9 cellular contexts compared by ENCODE assay signal in the genomic region with DNA sequence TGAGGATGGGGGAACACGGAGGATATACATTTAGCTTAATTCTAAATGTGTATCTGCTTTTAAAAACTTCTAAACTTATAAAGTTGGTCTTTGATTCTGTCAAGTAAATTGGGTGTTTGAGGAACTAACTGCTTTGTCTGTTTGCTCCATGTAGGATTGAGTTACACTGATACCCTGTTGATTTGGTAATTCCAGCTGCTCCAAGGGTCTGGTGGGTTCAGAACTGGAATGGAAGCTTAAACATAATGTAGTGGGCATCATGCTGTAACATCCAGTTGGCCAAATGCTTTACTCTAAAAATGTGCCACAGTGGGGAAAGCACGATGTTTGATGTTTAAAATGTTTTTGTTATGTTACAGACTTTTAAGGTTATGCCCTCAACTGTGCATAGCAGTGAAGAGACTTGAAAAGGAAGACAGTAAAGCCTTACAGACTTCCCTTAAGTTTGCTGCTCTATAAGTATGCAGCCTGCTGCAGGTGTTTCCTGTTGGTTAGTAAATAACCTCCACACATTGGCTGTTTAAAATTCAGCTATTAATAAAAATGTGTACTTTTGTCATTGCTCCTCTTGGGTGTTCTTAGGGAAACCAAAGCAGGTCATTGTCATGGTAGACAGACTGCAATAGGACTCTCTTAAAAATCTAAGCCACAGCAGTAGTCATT. TPM values are rescaled to one million over a fixed set of nuclear protein-coding genes. Genes with fewer than 3 reads are reported as not detected.
DNase-seq lines count a peak whose midpoint lies in the region; ATAC-seq and TF ChIP-seq lines count a peak whose summit lies in the region.
"Had no signal": no experiment of that assay in that cellular context is flagged by ENCODE, and none has a peak within 500 bp of the region (broad histone marks: within the 10 kb centered on the region; RNA-seq: fewer than 3 reads in every experiment).

No MANE protein-coding gene starts in this region.

- H3K36me3 Mint-ChIP-seq in CD4-positive, alpha-beta T cell (ENCODE audit: low read depth): peaks cover 51% of the 10 kb centered on the region

- POLR2A ChIA-PET in CD4-positive, alpha-beta T cell (lab: Charles Lee): interaction anchor here (0.6 to 2.9 kb wide), 5 partner anchors 9 to 30 kb away, joined by 3 to 17 read pairs (median 4); no protein-coding TSS in a partner anchor

- peaks cover 29% of the 10 kb centered on the region for H3K4me1 Mint-ChIP-seq in CD4-positive, alpha-beta T cell (ENCODE audit: low read depth)

- peak; percentile 47 for TF ChIP-seq POLR2A in GM19099 (IDR thresholded peaks at IDR 0.05; ENCODE audit: extremely low read depth, insufficient read length, low read depth)

- intact Hi-C loops in CD4-positive, alpha-beta T cell (cut with DNase I, micrococcal nuclease): no loop called here

- CTCF ChIA-PET in CD4-positive, alpha-beta T cell (lab: Charles Lee): interaction anchor here (1.0 to 1.5 kb wide), 2 partner anchors 20 to 56 kb away, joined by 3 to 4 read pairs; no protein-coding TSS in a partner anchor

- H3K4me3 Mint-ChIP-seq in CD4-positive, alpha-beta T cell: no peak overlapping the region
- H3K4me3 Mint-ChIP-seq: mesothelial cell of epicardium had no signal

- H3K27ac Mint-ChIP-seq in CD4-positive, alpha-beta T cell: peak overlapping the region; percentile 66
- H3K27ac Mint-ChIP-seq: mesothelial cell of epicardium had no signal

- H3K27me3 ChIP-seq in CD4-positive, alpha-beta T cell (ENCODE audit: control insufficient read depth, insufficient read depth, low read length): no peaks in the 10 kb centered on the region

- DNase-seq in CD4-positive, alpha-beta T cell: no peak
- peak; percentile 61 for DNase-seq in MV-4-11 (lab: John Stamatoyannopoulos, UW)
- DNase-seq in pons (ENCODE audit: low spot score): no peak
- DNase-seq in DMS 273 treated with DMSO at 0.1 percent for 48 hours (lab: John Stamatoyannopoulos, UW): no peak
- no peak for DNase-seq in NCI-H2107 (lab: John Stamatoyannopoulos, UW)
- DNase-seq in NCI-H2081 (lab: John Stamatoyannopoulos, UW): no peak

- ATAC-seq in CD4-positive, alpha-beta T cell (ENCODE audit: poor library complexity): peak; percentile 72
- peak; percentile 66 for ATAC-seq in HG02938 (IDR thresholded peaks at IDR 0.05; ENCODE audit: unreplicated experiment)

- H3K9me3 ChIP-seq in CD4-positive, alpha-beta T cell (ENCODE audit: control insufficient read depth, low read length): no peaks in the 10 kb centered on the region

- no peak for TF ChIP-seq CTCF in CD4-positive, alpha-beta T cell (IDR thresholded peaks at IDR 0.05)

- H3K9me3 Mint-ChIP-seq in CD4-positive, alpha-beta T cell: no peaks in the 10 kb centered on the region
- H3K9me3 Mint-ChIP-seq: mesothelial cell of epicardium had no signal

- no peak overlapping the region for H3K27ac ChIP-seq in CD4-positive, alpha-beta T cell (ENCODE audit: low read depth, low read length)

- no peaks in the 10 kb centered on the region for H3K27me3 Mint-ChIP-seq in CD4-positive, alpha-beta T cell

RNA-seq across cellular contexts. Expression of a gene that starts 5.9 kb away (rescaled TPM):
- total RNA-seq in CD4-positive, alpha-beta T cell: 100 to 1,000 TPM; 106 to 114 TPM

RNA-seq across cellular contexts. Expression of a gene that starts 59.5 kb away (rescaled TPM):
- 10 to 100 TPM; 48.5 to 49.7 TPM for total RNA-seq in CD4-positive, alpha-beta T cell
